Comparison of ENCODE assay signal across 8 cellular contexts in the genomic region with DNA sequence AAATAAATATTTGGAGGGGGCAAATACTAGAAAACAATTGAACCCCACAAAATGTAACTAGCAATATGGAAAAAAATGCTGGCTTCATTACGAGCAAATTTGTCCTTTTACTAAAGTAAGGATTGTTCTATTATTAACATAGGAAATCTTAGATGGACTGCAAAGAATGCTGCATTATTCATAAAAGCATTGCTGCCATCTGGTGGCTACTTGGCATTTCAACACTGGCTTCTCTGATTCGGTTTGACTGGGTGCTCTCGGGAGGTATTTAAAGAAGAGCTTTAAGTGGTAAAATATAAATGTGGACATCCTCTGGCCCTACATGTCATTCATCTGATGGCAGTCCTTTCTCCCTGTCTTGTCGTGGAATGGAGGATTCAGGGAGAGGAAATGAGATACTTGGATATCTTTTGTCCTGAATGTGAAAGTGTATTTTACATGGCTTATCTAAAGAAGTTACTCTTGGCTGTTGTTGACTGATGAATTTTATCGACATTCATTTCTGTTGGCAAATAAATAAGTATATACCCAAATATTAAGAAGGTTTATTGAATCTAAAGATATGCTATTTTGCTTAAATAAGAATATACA.
A peak's percentile ranks its signal among the peaks of the same experiment; 100 is the strongest.
DNase-seq lines count a peak whose midpoint lies in the region; ATAC-seq, FAIRE-seq and TF ChIP-seq lines count a peak whose summit lies in the region.

No MANE protein-coding gene starts in this region.

- ATAC-seq in HG03280 (IDR thresholded peaks at IDR 0.05; ENCODE audit: unreplicated experiment): peak; percentile 58

- no peak overlapping the region for H3K56ac ChIP-seq in mesendoderm (ENCODE audit: low read length)

- no peaks in the 10 kb centered on the region for H3K36me3 ChIP-seq in mesendoderm (ENCODE audit: control insufficient read depth, insufficient read depth, low read length)

- no peak overlapping the region for H3K18ac ChIP-seq in mesendoderm (ENCODE audit: low read length)

- FAIRE-seq in A204.1 (lab: Jason Lieb, UNC): peak; percentile 95

- H4K8ac ChIP-seq in mesendoderm (ENCODE audit: low read depth, low read length): no peak overlapping the region

- no peak overlapping the region for H3K4me3 ChIP-seq in GM12875 (ENCODE audit: low read depth, low read length)
- H3K4me3 ChIP-seq in mesendoderm (ENCODE audit: low read length): no peak overlapping the region

- no peaks in the 10 kb centered on the region for H3K27me3 ChIP-seq in mesendoderm (ENCODE audit: insufficient read depth, low read length, poor library complexity)

- H3K27ac ChIP-seq in mesendoderm (ENCODE audit: low read depth, low read length): no peak overlapping the region

- peak; percentile 63 for TF ChIP-seq CTCF in GM12875 (IDR thresholded peaks at IDR 0.05; ENCODE audit: borderline replicate concordance, insufficient read depth, low read depth, low read length)

- H2BK120ac ChIP-seq in mesendoderm (ENCODE audit: low read depth, low read length): no peak overlapping the region

- H3K9ac ChIP-seq in mesendoderm (ENCODE audit: low read length): no peak overlapping the region

- H3K4me1 ChIP-seq in mesendoderm (ENCODE audit: control insufficient read depth, low read depth, low read length): no peaks in the 10 kb centered on the region

- H4K5ac ChIP-seq in mesendoderm (ENCODE audit: low read length): no peak overlapping the region

- H3K79me1 ChIP-seq in mesendoderm (ENCODE audit: low read length): no peaks in the 10 kb centered on the region

- no peak overlapping the region for H3K4me2 ChIP-seq in mesendoderm (ENCODE audit: low read length)

- no peak overlapping the region for H3K4ac ChIP-seq in mesendoderm (ENCODE audit: low read depth, low read length)

- no peak overlapping the region for H2BK5ac ChIP-seq in mesendoderm (ENCODE audit: low read length)

- no peak overlapping the region for H2BK15ac ChIP-seq in mesendoderm (replicated peaks; ENCODE audit: low read depth)

- no peaks in the 10 kb centered on the region for H3K79me2 ChIP-seq in mesendoderm (ENCODE audit: control insufficient read depth, insufficient read depth, low read length)

- no peak overlapping the region for H3K23ac ChIP-seq in mesendoderm (ENCODE audit: low read length)

- WGBS in mesendoderm (ENCODE audit: extremely low coverage, insufficient coverage, low lambda C conversion rate): no CpG with 5 or more reads among the region's 5 CpGs

- DNase-seq in NCI-H526 (lab: John Stamatoyannopoulos, UW): peak; percentile 43 to 80
- DNase-seq in activated CD4-positive, alpha-beta T cell treated with anti-CD3 and anti-CD28 coated beads, Interleukin-2, amount 50 U/mL, for 4 hours: peak; percentile 64 to 69
- peak; percentile 69 for DNase-seq in effector CD4-positive, alpha-beta T cell
- peak; percentile 74 for DNase-seq in mesendoderm
- DNase-seq in stimulated activated CD8-positive, alpha-beta memory T cell treated with anti-CD3 and anti-CD28 coated beads, Interleukin-4, amount 100 ng/mL, for 4 hours (ENCODE audit: low read depth in 2 of 2, low spot score in 1 of 2): peak; percentile 37 to 54

- H2AK5ac ChIP-seq in mesendoderm (ENCODE audit: low read length): no peak overlapping the region
